ENCODE assay signal across 25 cellular contexts in genomic region chr2:150907466-150907865, GRCh38.
"Had no signal": no experiment of that assay in that cellular context is flagged by ENCODE, and none has a peak within 500 bp of the region (broad histone marks: within the 10 kb centered on the region; RNA-seq: fewer than 3 reads in every experiment).

No MANE protein-coding gene starts in this region.

- H3K27ac ChIP-seq: colonic mucosa, epithelial cell of prostate, esophagus squamous epithelium, gastrocnemius medialis, heart right ventricle, left lung, lower lobe of right lung had no signal

- H3K9me3 ChIP-seq: colonic mucosa, esophagus squamous epithelium, gastrocnemius medialis, mucosa of descending colon had no signal

- H3K4me1 ChIP-seq: colonic mucosa, gastrocnemius medialis, left lung, lower lobe of right lung had no signal

- ATAC-seq: effector memory CD8-positive, alpha-beta T cell; esophagus mucosa; gastrocnemius medialis; left lung; lower lobe of right lung; mucosa of descending colon; naive thymus-derived CD8-positive, alpha-beta T cell had no signal

- H3K36me3 ChIP-seq: colonic mucosa, esophagus squamous epithelium, gastrocnemius medialis, heart right ventricle, left lung, lower lobe of right lung had no signal

- H3K4me3 ChIP-seq: colonic mucosa, esophagus squamous epithelium, gastrocnemius medialis, heart right ventricle, left lung, lower lobe of right lung, mucosa of descending colon had no signal

- FAIRE-seq: endometrium, islet of Langerhans, keratinocyte had no signal

- H3K27me3 ChIP-seq: colonic mucosa, esophagus squamous epithelium, gastrocnemius medialis, heart right ventricle, left lung had no signal

- DNase-seq: colonic mucosa; cortex of kidney; effector CD8-positive, alpha-beta T cell; effector memory CD8-positive, alpha-beta T cell; endodermal cell; erythroblast; esophagus squamous epithelium; foreskin fibroblast; foreskin melanocyte; gastrocnemius medialis; glutamatergic neuron; head of caudate nucleus; heart right ventricle; hippocampal formation; left lung; lower lobe of right lung; mesenchymal stem cell; mucosa of descending colon; naive B cell; naive thymus-derived CD8-positive, alpha-beta T cell had no signal
